In genomic region chr7:98163704-98164478, GRCh38 we compare ENCODE assay signal across 1 cellular context.
TF ChIP-seq lines count a peak whose summit lies in the region.

No MANE protein-coding gene starts in this region.

TF ChIP-seq in H1, 55 proteins besides CTCF, POLR2A, EP300 and RAD21:
- TF ChIP-seq TEAD4 (IDR thresholded peaks at IDR 0.05; ENCODE audit: low read depth, low read length) (no peak), HDAC2 (IDR thresholded peaks at IDR 0.05; ENCODE audit: borderline replicate concordance in 1 of 2, low read depth in 2 of 2, low read length in 2 of 2) (no peak), E2F6 (IDR thresholded peaks at IDR 0.05) (no peak), CHD2 (IDR thresholded peaks at IDR 0.05; ENCODE audit: low read length) (no peak), ASH2L (IDR thresholded peaks at IDR 0.05; ENCODE audit: low read length) (no peak), CBX5 (IDR thresholded peaks at IDR 0.05; ENCODE audit: low read depth, low read length) (no peak), KDM4A (IDR thresholded peaks at IDR 0.05; ENCODE audit: low read depth, low read length, severe bottlenecking) (no peak), JUN (IDR thresholded peaks at IDR 0.05; ENCODE audit: low read depth, low read length) (no peak), TAF7 (optimal IDR thresholded peaks at IDR 0.05; ENCODE audit: borderline replicate concordance, low read depth, low read length) (no peak)
